21 cellular contexts compared by ENCODE assay signal in genomic region chr1:169943963-169944526, GRCh38.
"Had no signal": no experiment of that assay in that cellular context is flagged by ENCODE, and none has a peak within 500 bp of the region (broad histone marks: within the 10 kb centered on the region; RNA-seq: fewer than 3 reads in every experiment).

No MANE protein-coding gene starts in this region.

- H3K36me3 Mint-ChIP-seq: activated naive CD4-positive, alpha-beta T cell treated with anti-CD3 and anti-CD28 coated beads, Interleukin-2, amount 50 U/mL, for 24 hours had no signal

- H3K4me3 Mint-ChIP-seq: activated B cell treated with CpG ODN at 0.5 μM for 24 hours; activated CD8-positive, alpha-beta T cell treated with anti-CD3 and anti-CD28 coated beads for 36 hours; activated naive CD4-positive, alpha-beta T cell treated with anti-CD3 and anti-CD28 coated beads, Interleukin-2, amount 50 U/mL, for 24 hours; activated naive CD8-positive, alpha-beta T cell treated with anti-CD3 and anti-CD28 coated beads, Interleukin-2, amount 50 U/mL, for 24 hours; activated T-cell treated with anti-CD3 and anti-CD28 coated beads, Interleukin-2, amount 50 U/mL, for 4 hours; nephron; T-cell had no signal

- H3K9me3 ChIP-seq: colonic mucosa, gastrocnemius medialis, left lung, neutrophil, testis, transverse colon had no signal

- ATAC-seq: activated CD8-positive, alpha-beta T cell treated with anti-CD3 and anti-CD28 coated beads for 36 hours; activated naive CD8-positive, alpha-beta T cell treated with anti-CD3 and anti-CD28 coated beads, Interleukin-2, amount 50 U/mL, for 24 hours; activated T-cell treated with anti-CD3 and anti-CD28 coated beads, Interleukin-2, amount 50 U/mL, for 4 hours; gastrocnemius medialis; left lung; T-cell had no signal

- H3K36me3 ChIP-seq: colonic mucosa, gastrocnemius medialis, transverse colon had no signal

- H3K27ac ChIP-seq: colonic mucosa, gastrocnemius medialis, left lung, neutrophil, transverse colon had no signal

- H3K27ac Mint-ChIP-seq: activated B cell treated with CpG ODN at 0.5 μM for 24 hours; activated CD8-positive, alpha-beta T cell treated with anti-CD3 and anti-CD28 coated beads for 36 hours; activated naive CD4-positive, alpha-beta T cell treated with anti-CD3 and anti-CD28 coated beads, Interleukin-2, amount 50 U/mL, for 24 hours; activated naive CD8-positive, alpha-beta T cell treated with anti-CD3 and anti-CD28 coated beads, Interleukin-2, amount 50 U/mL, for 24 hours; activated T-helper 2 cell treated with anti-CD3 and anti-CD28 coated beads, Interferon-gamma antibody, Interleukin-2, Interleukin-4, amounts not matched to agents 10 μg/mL and 5 μg/mL and 100 μg/mL, durations not matched to agents 14 hours and 24 hours and 36 hours; nephron; progenitor cell of endocrine pancreas; T-cell had no signal

- H3K4me3 ChIP-seq: colonic mucosa, gastrocnemius medialis, left lung, testis, transverse colon had no signal

- H3K4me1 ChIP-seq: colonic mucosa, gastrocnemius medialis, testis had no signal

- H3K27me3 ChIP-seq: colonic mucosa, gastrocnemius medialis, left lung, neutrophil, testis, transverse colon had no signal

- H3K4me1 Mint-ChIP-seq: activated B cell treated with CpG ODN at 0.5 μM for 24 hours; activated naive CD4-positive, alpha-beta T cell treated with anti-CD3 and anti-CD28 coated beads, Interleukin-2, amount 50 U/mL, for 24 hours; activated naive CD8-positive, alpha-beta T cell treated with anti-CD3 and anti-CD28 coated beads, Interleukin-2, amount 50 U/mL, for 24 hours; T-cell had no signal

- H3K27me3 Mint-ChIP-seq: activated B cell treated with CpG ODN at 0.5 μM for 24 hours; activated CD8-positive, alpha-beta T cell treated with anti-CD3 and anti-CD28 coated beads for 36 hours; activated naive CD4-positive, alpha-beta T cell treated with anti-CD3 and anti-CD28 coated beads, Interleukin-2, amount 50 U/mL, for 24 hours; activated naive CD8-positive, alpha-beta T cell treated with anti-CD3 and anti-CD28 coated beads, Interleukin-2, amount 50 U/mL, for 24 hours; progenitor cell of endocrine pancreas; T-cell had no signal

- H3K9me3 Mint-ChIP-seq: activated B cell treated with CpG ODN at 0.5 μM for 24 hours; activated CD8-positive, alpha-beta T cell treated with anti-CD3 and anti-CD28 coated beads for 36 hours; activated naive CD4-positive, alpha-beta T cell treated with anti-CD3 and anti-CD28 coated beads, Interleukin-2, amount 50 U/mL, for 24 hours; activated naive CD8-positive, alpha-beta T cell treated with anti-CD3 and anti-CD28 coated beads, Interleukin-2, amount 50 U/mL, for 24 hours; activated T-cell treated with anti-CD3 and anti-CD28 coated beads, Interleukin-2, amount 50 U/mL, for 4 hours; activated T-helper 2 cell treated with anti-CD3 and anti-CD28 coated beads, Interferon-gamma antibody, Interleukin-2, Interleukin-4, amounts not matched to agents 10 μg/mL and 5 μg/mL and 100 μg/mL, durations not matched to agents 14 hours and 24 hours and 36 hours; nephron; T-cell had no signal

- DNase-seq: activated B cell treated with CpG ODN at 0.5 μM for 24 hours; activated CD4-positive, alpha-beta T cell treated with anti-CD3 and anti-CD28 coated beads, Interleukin-2, amount 50 U/mL, for 1 hour; activated CD8-positive, alpha-beta T cell treated with anti-CD3 and anti-CD28 coated beads for 36 hours; activated naive CD8-positive, alpha-beta T cell treated with anti-CD3 and anti-CD28 coated beads, Interleukin-2, amount 50 U/mL, for 24 hours; activated T-cell treated with anti-CD3 and anti-CD28 coated beads, Interleukin-2, amount 50 U/mL, for 4 hours; amygdala; caudate nucleus; colonic mucosa; effector CD8-positive, alpha-beta T cell; gastrocnemius medialis; kidney glomerular epithelial cell; stimulated activated naive CD4-positive, alpha-beta T cell treated with Interleukin-2 at 50 U/mL for 16 hours; T-cell; testis; transverse colon had no signal
